In the genomic region with DNA sequence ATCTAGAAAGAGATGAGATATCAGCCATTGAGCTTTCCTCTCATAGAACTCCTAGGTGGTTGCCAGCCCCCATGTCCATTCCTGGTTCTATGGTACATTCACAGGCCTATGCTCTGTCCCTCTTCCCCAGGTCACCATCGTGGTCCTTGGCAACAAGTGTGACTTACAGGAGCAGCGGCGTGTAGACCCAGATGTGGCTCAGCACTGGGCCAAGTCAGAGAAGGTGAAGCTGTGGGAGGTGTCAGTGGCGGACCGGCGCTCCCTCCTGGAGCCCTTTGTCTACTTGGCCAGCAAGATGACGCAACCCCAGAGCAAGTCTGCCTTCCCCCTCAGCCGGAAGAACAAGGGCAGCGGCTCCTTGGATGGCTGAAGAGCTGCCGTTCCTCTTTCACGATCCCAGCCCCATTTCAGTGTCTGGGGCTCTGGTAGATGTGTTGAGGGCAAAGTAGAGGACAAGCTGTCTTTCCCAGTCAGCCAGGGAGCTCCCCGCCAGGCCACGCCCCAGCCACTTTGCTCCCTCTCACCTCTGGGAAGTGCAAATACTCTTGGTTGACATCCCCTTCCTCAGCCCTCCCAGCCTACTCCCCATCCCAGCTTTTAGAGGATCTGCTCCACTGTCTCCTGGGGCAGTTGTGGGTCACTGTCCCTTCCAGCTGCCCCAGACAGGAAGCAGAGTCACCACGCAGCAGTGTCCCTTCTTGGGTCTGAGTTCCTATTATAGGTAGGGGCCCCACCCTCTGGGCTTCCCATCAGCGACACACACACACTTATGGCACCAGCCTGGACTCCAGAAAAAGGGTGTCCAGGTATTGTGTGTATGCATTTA, we compare ENCODE assay signal across 1 cellular context.
A peak's percentile ranks its signal among the peaks of the same experiment; 100 is the strongest.
TF ChIP-seq lines count a peak whose summit lies in the region.

No MANE protein-coding gene starts in this region.

TF ChIP-seq in K562, 482 proteins besides CTCF, POLR2A, EP300 and RAD21 (continued from another document and continues in another):
- TF ChIP-seq, protein P1, sequence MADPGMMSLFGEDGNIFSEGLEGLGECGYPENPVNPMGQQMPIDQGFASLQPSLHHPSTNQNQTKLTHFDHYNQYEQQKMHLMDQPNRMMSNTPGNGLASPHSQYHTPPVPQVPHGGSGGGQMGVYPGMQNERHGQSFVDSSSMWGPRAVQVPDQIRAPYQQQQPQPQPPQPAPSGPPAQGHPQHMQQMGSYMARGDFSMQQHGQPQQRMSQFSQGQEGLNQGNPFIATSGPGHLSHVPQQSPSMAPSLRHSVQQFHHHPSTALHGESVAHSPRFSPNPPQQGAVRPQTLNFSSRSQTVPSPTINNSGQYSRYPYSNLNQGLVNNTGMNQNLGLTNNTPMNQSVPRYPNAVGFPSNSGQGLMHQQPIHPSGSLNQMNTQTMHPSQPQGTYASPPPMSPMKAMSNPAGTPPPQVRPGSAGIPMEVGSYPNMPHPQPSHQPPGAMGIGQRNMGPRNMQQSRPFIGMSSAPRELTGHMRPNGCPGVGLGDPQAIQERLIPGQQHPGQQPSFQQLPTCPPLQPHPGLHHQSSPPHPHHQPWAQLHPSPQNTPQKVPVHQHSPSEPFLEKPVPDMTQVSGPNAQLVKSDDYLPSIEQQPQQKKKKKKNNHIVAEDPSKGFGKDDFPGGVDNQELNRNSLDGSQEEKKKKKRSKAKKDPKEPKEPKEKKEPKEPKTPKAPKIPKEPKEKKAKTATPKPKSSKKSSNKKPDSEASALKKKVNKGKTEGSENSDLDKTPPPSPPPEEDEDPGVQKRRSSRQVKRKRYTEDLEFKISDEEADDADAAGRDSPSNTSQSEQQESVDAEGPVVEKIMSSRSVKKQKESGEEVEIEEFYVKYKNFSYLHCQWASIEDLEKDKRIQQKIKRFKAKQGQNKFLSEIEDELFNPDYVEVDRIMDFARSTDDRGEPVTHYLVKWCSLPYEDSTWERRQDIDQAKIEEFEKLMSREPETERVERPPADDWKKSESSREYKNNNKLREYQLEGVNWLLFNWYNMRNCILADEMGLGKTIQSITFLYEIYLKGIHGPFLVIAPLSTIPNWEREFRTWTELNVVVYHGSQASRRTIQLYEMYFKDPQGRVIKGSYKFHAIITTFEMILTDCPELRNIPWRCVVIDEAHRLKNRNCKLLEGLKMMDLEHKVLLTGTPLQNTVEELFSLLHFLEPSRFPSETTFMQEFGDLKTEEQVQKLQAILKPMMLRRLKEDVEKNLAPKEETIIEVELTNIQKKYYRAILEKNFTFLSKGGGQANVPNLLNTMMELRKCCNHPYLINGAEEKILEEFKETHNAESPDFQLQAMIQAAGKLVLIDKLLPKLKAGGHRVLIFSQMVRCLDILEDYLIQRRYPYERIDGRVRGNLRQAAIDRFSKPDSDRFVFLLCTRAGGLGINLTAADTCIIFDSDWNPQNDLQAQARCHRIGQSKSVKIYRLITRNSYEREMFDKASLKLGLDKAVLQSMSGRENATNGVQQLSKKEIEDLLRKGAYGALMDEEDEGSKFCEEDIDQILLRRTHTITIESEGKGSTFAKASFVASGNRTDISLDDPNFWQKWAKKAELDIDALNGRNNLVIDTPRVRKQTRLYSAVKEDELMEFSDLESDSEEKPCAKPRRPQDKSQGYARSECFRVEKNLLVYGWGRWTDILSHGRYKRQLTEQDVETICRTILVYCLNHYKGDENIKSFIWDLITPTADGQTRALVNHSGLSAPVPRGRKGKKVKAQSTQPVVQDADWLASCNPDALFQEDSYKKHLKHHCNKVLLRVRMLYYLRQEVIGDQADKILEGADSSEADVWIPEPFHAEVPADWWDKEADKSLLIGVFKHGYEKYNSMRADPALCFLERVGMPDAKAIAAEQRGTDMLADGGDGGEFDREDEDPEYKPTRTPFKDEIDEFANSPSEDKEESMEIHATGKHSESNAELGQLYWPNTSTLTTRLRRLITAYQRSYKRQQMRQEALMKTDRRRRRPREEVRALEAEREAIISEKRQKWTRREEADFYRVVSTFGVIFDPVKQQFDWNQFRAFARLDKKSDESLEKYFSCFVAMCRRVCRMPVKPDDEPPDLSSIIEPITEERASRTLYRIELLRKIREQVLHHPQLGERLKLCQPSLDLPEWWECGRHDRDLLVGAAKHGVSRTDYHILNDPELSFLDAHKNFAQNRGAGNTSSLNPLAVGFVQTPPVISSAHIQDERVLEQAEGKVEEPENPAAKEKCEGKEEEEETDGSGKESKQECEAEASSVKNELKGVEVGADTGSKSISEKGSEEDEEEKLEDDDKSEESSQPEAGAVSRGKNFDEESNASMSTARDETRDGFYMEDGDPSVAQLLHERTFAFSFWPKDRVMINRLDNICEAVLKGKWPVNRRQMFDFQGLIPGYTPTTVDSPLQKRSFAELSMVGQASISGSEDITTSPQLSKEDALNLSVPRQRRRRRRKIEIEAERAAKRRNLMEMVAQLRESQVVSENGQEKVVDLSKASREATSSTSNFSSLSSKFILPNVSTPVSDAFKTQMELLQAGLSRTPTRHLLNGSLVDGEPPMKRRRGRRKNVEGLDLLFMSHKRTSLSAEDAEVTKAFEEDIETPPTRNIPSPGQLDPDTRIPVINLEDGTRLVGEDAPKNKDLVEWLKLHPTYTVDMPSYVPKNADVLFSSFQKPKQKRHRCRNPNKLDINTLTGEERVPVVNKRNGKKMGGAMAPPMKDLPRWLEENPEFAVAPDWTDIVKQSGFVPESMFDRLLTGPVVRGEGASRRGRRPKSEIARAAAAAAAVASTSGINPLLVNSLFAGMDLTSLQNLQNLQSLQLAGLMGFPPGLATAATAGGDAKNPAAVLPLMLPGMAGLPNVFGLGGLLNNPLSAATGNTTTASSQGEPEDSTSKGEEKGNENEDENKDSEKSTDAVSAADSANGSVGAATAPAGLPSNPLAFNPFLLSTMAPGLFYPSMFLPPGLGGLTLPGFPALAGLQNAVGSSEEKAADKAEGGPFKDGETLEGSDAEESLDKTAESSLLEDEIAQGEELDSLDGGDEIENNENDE (IDR thresholded peaks at IDR 0.05; ENCODE audit: low read depth, low read length), result no peak
- TF ChIP-seq ZSCAN32 (CRISPR knock-in tag; IDR thresholded peaks at IDR 0.05) (peak; percentile 93), PML (IDR thresholded peaks at IDR 0.05; ENCODE audit: low read length) (no peak), DMBX1 (CRISPR knock-in tag; IDR thresholded peaks at IDR 0.05; ENCODE audit: borderline replicate concordance) (peak; percentile 96), CBFA2T2 (conservative IDR thresholded peaks at IDR 0.05) (no peak), MTA3 (IDR thresholded peaks at IDR 0.05; ENCODE audit: borderline replicate concordance) (0 out of 2 replicates have a peak, but pooled peaks have one; percentile 32), BDP1 (IDR thresholded peaks at IDR 0.05; ENCODE audit: insufficient read depth, insufficient read length) (no peak), ZNF263 (CRISPR knock-in tag; IDR thresholded peaks at IDR 0.05; ENCODE audit: borderline replicate concordance) (no peak), HIVEP1 (CRISPR knock-in tag; IDR thresholded peaks at IDR 0.05) (no peak), KAT2B (IDR thresholded peaks at IDR 0.05; ENCODE audit: low read depth, low read length) (no peak), MIER1 (IDR thresholded peaks at IDR 0.05; ENCODE audit: low read depth) (no peak), CXXC5 (CRISPR knock-in tag; IDR thresholded peaks at IDR 0.05) (peak; percentile 81), MLLT1 (IDR thresholded peaks at IDR 0.05) (no peak), PHB2 (IDR thresholded peaks at IDR 0.05; ENCODE audit: low read depth) (no peak), ZNF507 (tag; conservative IDR thresholded peaks at IDR 0.05) (no peak), IRF2 (CRISPR knock-in tag; IDR thresholded peaks at IDR 0.05) (no peak), PREB (CRISPR knock-in tag; IDR thresholded peaks at IDR 0.05) (no peak), TAF1 (IDR thresholded peaks at IDR 0.05; ENCODE audit: control insufficient read depth, extremely low read depth, insufficient read depth, low read length, severe bottlenecking) (peak; percentile 45), ZNF778 (CRISPR knock-in tag; IDR thresholded peaks at IDR 0.05) (no peak), YY1 (IDR thresholded peaks at IDR 0.05; ENCODE audit: borderline replicate concordance in 1 of 3, control insufficient read depth in 1 of 3, extremely low read depth in 1 of 3, insufficient read depth in 3 of 3, insufficient read length in 1 of 3, insufficient replicate concordance in 2 of 3, low read depth in 1 of 3, low read length in 2 of 3) (no peak), HCFC1 (IDR thresholded peaks at IDR 0.05; ENCODE audit: low read depth, low read length) (peak; percentile 12; the same call in 1 of the 2 replicates), ETS2 (tag; IDR thresholded peaks at IDR 0.05; ENCODE audit: borderline replicate concordance, poor library complexity, severe bottlenecking) (no peak), NFATC3 (IDR thresholded peaks at IDR 0.05) (no peak), PTBP1 (IDR thresholded peaks at IDR 0.05; ENCODE audit: low read depth, low read length) (0 out of 2 replicates have a peak, but pooled peaks have one; percentile 30), ZNF639 (CRISPR knock-in tag; conservative IDR thresholded peaks at IDR 0.05 in 1 of 2, IDR thresholded peaks at IDR 0.05 in 1 of 2) (peak in 1 of 2 experiments; percentile 42; a peak in 1 of 4 replicates), PHF21A (IDR thresholded peaks at IDR 0.05; ENCODE audit: borderline replicate concordance, low read depth) (no peak), SETDB1 (IDR thresholded peaks at IDR 0.05; ENCODE audit: low read length) (no peak), KDM1A (IDR thresholded peaks at IDR 0.05) (no peak), ZSCAN29 (IDR thresholded peaks at IDR 0.05) (no peak), KDM5B (IDR thresholded peaks at IDR 0.05; ENCODE audit: insufficient replicate concordance, low read depth, low read length) (no peak), MAZ (CRISPR knock-in tag; conservative IDR thresholded peaks at IDR 0.05 in 1 of 2, IDR thresholded peaks at IDR 0.05 in 1 of 2) (no peak; a peak in 1 of 4 replicates), SRF (CRISPR knock-in tag; IDR thresholded peaks at IDR 0.05) (peak in 1 of 2 experiments; percentile 65; a peak in 1 of 4 replicates), PKNOX1 (IDR thresholded peaks at IDR 0.05) (peak; percentile 44; the same call in 1 of the 2 replicates), ZBTB9 (CRISPR knock-in tag; IDR thresholded peaks at IDR 0.05) (no peak; the same call in 1 of the 2 replicates)
- TF ChIP-seq, protein P2, sequence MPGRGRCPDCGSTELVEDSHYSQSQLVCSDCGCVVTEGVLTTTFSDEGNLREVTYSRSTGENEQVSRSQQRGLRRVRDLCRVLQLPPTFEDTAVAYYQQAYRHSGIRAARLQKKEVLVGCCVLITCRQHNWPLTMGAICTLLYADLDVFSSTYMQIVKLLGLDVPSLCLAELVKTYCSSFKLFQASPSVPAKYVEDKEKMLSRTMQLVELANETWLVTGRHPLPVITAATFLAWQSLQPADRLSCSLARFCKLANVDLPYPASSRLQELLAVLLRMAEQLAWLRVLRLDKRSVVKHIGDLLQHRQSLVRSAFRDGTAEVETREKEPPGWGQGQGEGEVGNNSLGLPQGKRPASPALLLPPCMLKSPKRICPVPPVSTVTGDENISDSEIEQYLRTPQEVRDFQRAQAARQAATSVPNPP (IDR thresholded peaks at IDR 0.05; ENCODE audit: borderline replicate concordance, insufficient read depth, insufficient read length), result no peak
